In the genomic region with DNA sequence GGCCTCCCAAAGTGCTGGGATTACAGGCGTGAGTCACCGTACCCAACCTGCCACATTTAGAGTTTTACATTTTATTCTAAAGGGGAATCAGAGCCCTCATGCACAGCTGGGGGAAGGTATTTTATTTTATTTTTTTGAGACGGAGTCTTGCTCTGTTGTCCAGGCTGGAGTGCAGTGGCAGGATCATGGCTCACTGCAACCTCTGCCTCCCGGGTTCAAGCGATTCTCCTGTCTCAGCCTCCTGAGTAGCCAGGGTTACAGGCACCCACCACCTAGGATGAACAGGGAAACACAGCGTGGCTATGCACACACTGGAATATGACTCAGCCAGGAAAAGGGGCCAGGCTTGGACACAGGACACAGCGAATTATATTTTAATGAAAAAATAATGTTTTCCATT, we compare ENCODE assay signal across 7 cellular contexts. TPM values are rescaled to one million over a fixed set of nuclear protein-coding genes. Genes with fewer than 3 reads are reported as not detected.
"Had no signal": no experiment of that assay in that cellular context is flagged by ENCODE, and none has a peak within 500 bp of the region (broad histone marks: within the 10 kb centered on the region; RNA-seq: fewer than 3 reads in every experiment).

No MANE protein-coding gene starts in this region.

RNA-seq across cellular contexts. Expression of gene TMPRSS9, which starts 37.1 kb away (rescaled TPM):
- total RNA-seq: subcutaneous adipose tissue, suprapubic skin, tibial nerve, upper lobe of right lung, ureter, vagina had no signal
- polyA plus RNA-seq: stomach had no signal
